ENCODE assay signal across 29 cellular contexts in genomic region chr2:76469066-76469465, GRCh38.
"Had no signal": no experiment of that assay in that cellular context is flagged by ENCODE, and none has a peak within 500 bp of the region (broad histone marks: within the 10 kb centered on the region; RNA-seq: fewer than 3 reads in every experiment).

No MANE protein-coding gene starts in this region.

- H3K27ac ChIP-seq: esophagus muscularis mucosa, foreskin keratinocyte, gastroesophageal sphincter, heart left ventricle, lower lobe of right lung, ovary, psoas muscle, sigmoid colon, stomach, thyroid gland, vagina had no signal

- H3K4me3 ChIP-seq: esophagus muscularis mucosa, gastroesophageal sphincter, heart left ventricle, lower lobe of right lung, mucosa of descending colon, ovary, psoas muscle, sigmoid colon, stomach, thyroid gland, vagina had no signal

- H3K9me3 ChIP-seq: esophagus muscularis mucosa, gastroesophageal sphincter, lower lobe of right lung, ovary, psoas muscle, sigmoid colon, thyroid gland, vagina had no signal

- H3K36me3 ChIP-seq: esophagus muscularis mucosa, gastroesophageal sphincter, heart left ventricle, lower lobe of right lung, ovary, sigmoid colon, stomach, thyroid gland, vagina had no signal

- DNase-seq: cortex of kidney; effector memory CD8-positive, alpha-beta T cell; foreskin keratinocyte; heart left ventricle; hippocampal formation; islet precursor cell; kidney glomerular epithelial cell; left ventricle myocardium superior; lower lobe of right lung; mucosa of descending colon; naive B cell; occipital lobe; ovary; posterior cingulate gyrus; psoas muscle; right cardiac atrium; sigmoid colon; stimulated activated CD4-positive, alpha-beta T cell treated with anti-CD3 and anti-CD28 coated beads, Interleukin-12 subunit alpha, Interleukin-12 subunit beta, amount 100 ng/mL, for 4 hours; stimulated activated CD4-positive, alpha-beta T cell treated with anti-CD3 and anti-CD28 coated beads, Interleukin-2, amount 100 ng/mL, for 24 hours; stimulated activated CD4-positive, alpha-beta T cell treated with anti-CD3 and anti-CD28 coated beads, Interleukin-4, amount 100 ng/mL, for 24 hours; stimulated activated naive CD4-positive, alpha-beta T cell treated with Interleukin-2 at 50 U/mL for 16 hours; stomach; thyroid gland; trophoblast cell had no signal

- ATAC-seq: effector memory CD8-positive, alpha-beta T cell; foreskin keratinocyte; gastroesophageal sphincter; heart left ventricle; left ventricle myocardium superior; lower lobe of right lung; mucosa of descending colon; natural killer cell treated with Interleukin-12 subunit alpha and Interleukin-12 subunit beta and Interleukin-15 and Interleukin-18, amount 100 ng/mL, for 72 hours; psoas muscle; right cardiac atrium; stimulated activated effector memory CD8-positive, alpha-beta T cell treated with anti-CD3 and anti-CD28 coated beads, Interleukin-12 subunit alpha, Interleukin-12 subunit beta, amount 100 ng/mL, for 72 hours had no signal

- H3K4me1 ChIP-seq: esophagus muscularis mucosa, foreskin keratinocyte, gastroesophageal sphincter, heart left ventricle, lower lobe of right lung, psoas muscle, sigmoid colon, stomach, thyroid gland, vagina had no signal

- H3K27me3 ChIP-seq: esophagus muscularis mucosa, foreskin keratinocyte, gastroesophageal sphincter, heart left ventricle, ovary, sigmoid colon, stomach, thyroid gland, vagina had no signal
